In genomic region chr13:74661851-74662250, GRCh38 we compare ENCODE assay signal across 18 cellular contexts.
DNase-seq lines count a peak whose midpoint lies in the region; ATAC-seq, FAIRE-seq and TF ChIP-seq lines count a peak whose summit lies in the region.
"Had no signal": no experiment of that assay in that cellular context is flagged by ENCODE, and none has a peak within 500 bp of the region (broad histone marks: within the 10 kb centered on the region; RNA-seq: fewer than 3 reads in every experiment).

No MANE protein-coding gene starts in this region.

- no peaks in the 10 kb centered on the region for H3K36me3 ChIP-seq in IMR-90 (ENCODE audit: control insufficient read depth, insufficient read depth, low read length)
- H3K36me3 ChIP-seq in trophoblast cell (ENCODE audit: control insufficient read depth in 1 of 2, insufficient read depth in 2 of 2, low read length in 2 of 2) = no peaks in the 10 kb centered on the region

- CTCF ChIA-PET in IMR-90 (lab: Yijun Ruan, JAX) = interaction anchor here (1.2 kb wide), 1 partner anchor 9 kb away, joined by 3 read pairs; no protein-coding TSS in a partner anchor

- H2AK9ac ChIP-seq in IMR-90 (replicated peaks; ENCODE audit: low read depth, low read length, poor library complexity) = no peak overlapping the region

- H2BK120ac ChIP-seq in IMR-90 (ENCODE audit: low read depth, low read length) (no peak overlapping the region), trophoblast cell (ENCODE audit: insufficient read depth, low read length, poor library complexity) (no peak overlapping the region)

- in situ Hi-C loops in IMR-90 (cut with MboI; ENCODE audit: low sequenced_read_pairs) = no loop called here

- dilution Hi-C loops in IMR-90 (cut with HindIII; ENCODE audit: low sequenced_read_pairs, unreplicated experiment) = no loop called here

- no peak overlapping the region for H3K4me2 ChIP-seq in IMR-90 (ENCODE audit: low read depth, low read length)
- no peak overlapping the region for H3K4me2 ChIP-seq in trophoblast cell (ENCODE audit: low read length)

- no peaks in the 10 kb centered on the region for H3K9me3 ChIP-seq in IMR-90 (ENCODE audit: control insufficient read depth, insufficient read depth, low read length)
- no peaks in the 10 kb centered on the region for H3K9me3 ChIP-seq in trophoblast cell (ENCODE audit: insufficient read depth, low read depth, low read length)

- H4K91ac ChIP-seq in IMR-90 (ENCODE audit: insufficient read depth, low read depth, low read length) (no peak overlapping the region), trophoblast cell (ENCODE audit: low read depth, low read length) (no peak overlapping the region)

- TF ChIP-seq POLR2A in IMR-90 (IDR thresholded peaks at IDR 0.05; ENCODE audit: low read depth, low read length) = no peak

- ATAC-seq in IMR-90 (ENCODE audit: low read depth) = peak; percentile 24; the same call in 1 of the 2 replicates
- no peak for ATAC-seq in GM18861 (IDR thresholded peaks at IDR 0.05; ENCODE audit: unreplicated experiment)
- no peak for ATAC-seq in HG02642 (IDR thresholded peaks at IDR 0.05; ENCODE audit: poor library complexity, unreplicated experiment)
- ATAC-seq: K562, Panc1, T-helper 17 cell had no signal

- no TSS peak for BruUV-seq in IMR-90 (replicated peaks; lab: Mats Ljungman, UMichigan)

- H2BK12ac ChIP-seq in trophoblast cell (ENCODE audit: low read length) = no peak overlapping the region

- H3K23ac ChIP-seq in IMR-90 (ENCODE audit: low read depth, low read length) = no peak overlapping the region
- no peak overlapping the region for H3K23ac ChIP-seq in trophoblast cell (ENCODE audit: low read length)

- H3K79me2 ChIP-seq in trophoblast cell (ENCODE audit: control insufficient read depth, insufficient read depth, low read length, poor library complexity) = no peaks in the 10 kb centered on the region

- H3K56ac ChIP-seq in IMR-90 (ENCODE audit: extremely low read depth, insufficient read depth, low read length) = no peak overlapping the region

- DNase-seq in EH (ENCODE audit: low read depth) (peak; percentile 34), IMR-90 (no peak), epithelial cell of esophagus (ENCODE audit: low read depth) (peak; percentile 19), trophoblast cell (no peak), NCI-H82 treated with DMSO at 0.1 percent for 48 hours (lab: John Stamatoyannopoulos, UW; ENCODE audit: unreplicated experiment) (no peak), GM19239 (ENCODE audit: insufficient read length, low spot score) (no peak)
- DNase-seq: ACHN, H9, NCI-H1105, NCI-H1694 treated with DMSO at 0.1 percent for 48 hours, NCI-H82, Right ventricle myocardium superior, T-helper 17 cell had no signal

- H2AK5ac ChIP-seq in IMR-90 (ENCODE audit: low read depth, low read length) = no peak overlapping the region
- H2AK5ac ChIP-seq in trophoblast cell (ENCODE audit: low read length) = no peak overlapping the region

- H3K4ac ChIP-seq in IMR-90 (ENCODE audit: low read depth, low read length) = no peak overlapping the region
- H3K4ac ChIP-seq in trophoblast cell (ENCODE audit: low read depth, low read length) = no peak overlapping the region

- H3K4me3 ChIP-seq in IMR-90 (ENCODE audit: insufficient read depth, low read depth, low read length) = no peak overlapping the region
- no peak overlapping the region for H3K4me3 ChIP-seq in epithelial cell of esophagus (ENCODE audit: low read length)
- H3K4me3 ChIP-seq in trophoblast cell (ENCODE audit: low read depth, low read length) = no peak overlapping the region
- H3K4me3 ChIP-seq: K562 had no signal

- H3K27ac ChIP-seq in IMR-90 (ENCODE audit: insufficient read depth, low read length) (no peak overlapping the region), trophoblast cell (ENCODE audit: low read depth, low read length) (no peak overlapping the region)
- H3K27ac ChIP-seq: C4-2B had no signal

- no peak overlapping the region for H2BK15ac ChIP-seq in IMR-90 (ENCODE audit: low read depth, low read length)

- H4K5ac ChIP-seq in IMR-90 (ENCODE audit: low read depth, low read length) = no peak overlapping the region

- FAIRE-seq in GM19239 (lab: Jason Lieb, UNC) = no peak
- FAIRE-seq: K562 had no signal

- H3K79me1 ChIP-seq in IMR-90 (ENCODE audit: low read depth in 1 of 2, low read length in 2 of 2) (no peaks in the 10 kb centered on the region), trophoblast cell (ENCODE audit: low read length) (no peaks in the 10 kb centered on the region)

- no peak overlapping the region for H3K14ac ChIP-seq in IMR-90 (replicated peaks; ENCODE audit: low read depth, low read length)
- H3K14ac ChIP-seq in trophoblast cell (ENCODE audit: low read length) = no peak overlapping the region

- no peaks in the 10 kb centered on the region for H3K27me3 ChIP-seq in IMR-90 (ENCODE audit: control insufficient read depth, insufficient read depth, low read length)
- H3K27me3 ChIP-seq in trophoblast cell (ENCODE audit: insufficient read depth, low read length) = no peaks in the 10 kb centered on the region

- H4K20me1 ChIP-seq in IMR-90 (ENCODE audit: insufficient read depth, low read length) = no peaks in the 10 kb centered on the region

- WGBS in IMR-90 (ENCODE audit: extremely low coverage in 2 of 2, insufficient read length in 1 of 2), 2 experiments = no CpG with 5 or more reads among the region's 2 CpGs
- no CpG with 5 or more reads among the region's 2 CpGs for WGBS in trophoblast cell (ENCODE audit: extremely low coverage, insufficient coverage, insufficient read length)

- no peak for TF ChIP-seq CTCF in IMR-90 (conservative IDR thresholded peaks at IDR 0.05; ENCODE audit: low read depth, low read length)
- TF ChIP-seq CTCF in epithelial cell of esophagus (IDR thresholded peaks at IDR 0.05; ENCODE audit: insufficient read depth, low read depth, low read length, missing control alignments) = no peak

- no peak overlapping the region for H2AFZ ChIP-seq in IMR-90 (replicated peaks; ENCODE audit: low read length, poor library complexity)
- H2AFZ ChIP-seq in trophoblast cell (ENCODE audit: insufficient read depth, low read length, poor library complexity) = no peak overlapping the region

- H3K18ac ChIP-seq in IMR-90 (ENCODE audit: low read depth, low read length) (no peak overlapping the region), trophoblast cell (ENCODE audit: low read length) (no peak overlapping the region)

- H2BK5ac ChIP-seq in IMR-90 (ENCODE audit: low read depth, low read length, poor library complexity, severe bottlenecking) (no peak overlapping the region), trophoblast cell (ENCODE audit: low read depth, low read length, poor library complexity) (no peak overlapping the region)

- no peaks in the 10 kb centered on the region for H3K4me1 ChIP-seq in IMR-90 (ENCODE audit: control insufficient read depth, insufficient read depth, low read length)
- H3K4me1 ChIP-seq in trophoblast cell (ENCODE audit: control insufficient read depth in 1 of 2, insufficient read depth in 2 of 2, low read length in 2 of 2) = no peaks in the 10 kb centered on the region

- POLR2A ChIA-PET in IMR-90 (lab: Charles Lee; ENCODE audit: unreplicated experiment) = no interaction called here

- TF ChIP-seq RAD21 in IMR-90 (IDR thresholded peaks at IDR 0.05; ENCODE audit: low read length) = no peak

- no peak overlapping the region for H3K9ac ChIP-seq in IMR-90 (ENCODE audit: low read depth, low read length)
- peak overlapping the region; percentile 53 for H3K9ac ChIP-seq in trophoblast cell (ENCODE audit: low read length)

- no peak overlapping the region for H4K12ac ChIP-seq in trophoblast cell (ENCODE audit: low read depth, low read length)

- H4K8ac ChIP-seq in IMR-90 (ENCODE audit: low read depth in 2 of 2, low read length in 2 of 2) (no peak overlapping the region), trophoblast cell (ENCODE audit: low read depth, low read length) (no peak overlapping the region)

- H3K9me1 ChIP-seq in IMR-90 (ENCODE audit: insufficient read depth, low read length) = no peaks in the 10 kb centered on the region

- intact Hi-C loops in IMR-90 (cut with micrococcal nuclease) = no loop called here

- H2BK20ac ChIP-seq in IMR-90 (ENCODE audit: low read depth, low read length) = no peak overlapping the region

TF ChIP-seq in IMR-90, 13 proteins besides CTCF, POLR2A, EP300 and RAD21:
- TF ChIP-seq CHD1 (IDR thresholded peaks at IDR 0.05; ENCODE audit: low read depth, low read length) (no peak), FOS (IDR thresholded peaks at IDR 0.05; ENCODE audit: low read depth, low read length) (no peak), ELK1 (IDR thresholded peaks at IDR 0.05; ENCODE audit: borderline replicate concordance, low read depth, low read length) (no peak), MAZ (IDR thresholded peaks at IDR 0.05; ENCODE audit: borderline replicate concordance, low read depth, low read length) (no peak), NFE2L2 (IDR thresholded peaks at IDR 0.05; ENCODE audit: low read depth, low read length) (no peak), RCOR1 (IDR thresholded peaks at IDR 0.05; ENCODE audit: insufficient replicate concordance, low read length) (no peak), MXI1 (IDR thresholded peaks at IDR 0.05; ENCODE audit: borderline replicate concordance, low read depth, low read length) (no peak), BHLHE40 (IDR thresholded peaks at IDR 0.05; ENCODE audit: low read depth, low read length) (no peak), USF2 (IDR thresholded peaks at IDR 0.05; ENCODE audit: low read depth, low read length) (no peak), RFX5 (IDR thresholded peaks at IDR 0.05; ENCODE audit: low read depth, low read length) (no peak), MAFK (IDR thresholded peaks at IDR 0.05; ENCODE audit: low read depth, low read length) (no peak), CEBPB (IDR thresholded peaks at IDR 0.05; ENCODE audit: low read depth, low read length) (no peak), SMC3 (IDR thresholded peaks at IDR 0.05; ENCODE audit: low read depth, low read length) (no peak)

Comparison
In these comparisons a context has a peak if more than half of its experiments do, and no peak if none do; other contexts are left out.
1. DNase-seq: peak in EH (single experiment) and epithelial cell of esophagus (single experiment); none in IMR-90 (single experiment), trophoblast cell (0 of 2), NCI-H82 treated with DMSO at 0.1 percent for 48 hours (single experiment) and GM19239 (single experiment).